1 cellular context compared by ENCODE assay signal in genomic region chr11:1571760-1572199, GRCh38.
TF ChIP-seq lines count a peak whose summit lies in the region.

No MANE protein-coding gene starts in this region.

TF ChIP-seq in A549, 52 proteins besides CTCF, POLR2A, EP300 and RAD21 (continued from another document):
- TF ChIP-seq EHMT2 (IDR thresholded peaks at IDR 0.05; ENCODE audit: low read depth), result no peak
- TF ChIP-seq ESRRA (IDR thresholded peaks at IDR 0.05; ENCODE audit: borderline replicate concordance, low read length), result no peak
- TF ChIP-seq JUNB (IDR thresholded peaks at IDR 0.05), result no peak
- TF ChIP-seq NPAS2 (CRISPR knock-in tag; IDR thresholded peaks at IDR 0.05; ENCODE audit: borderline replicate concordance), result no peak
- no peak for TF ChIP-seq RNF2 (IDR thresholded peaks at IDR 0.05; ENCODE audit: borderline replicate concordance, low read depth)
- no peak for TF ChIP-seq HOXA7 (CRISPR knock-in tag; IDR thresholded peaks at IDR 0.05)
- no peak for TF ChIP-seq HOXB5 (CRISPR knock-in tag; IDR thresholded peaks at IDR 0.05)
